In genomic region chr9:121217609-121218292, GRCh38 we compare ENCODE assay signal across 12 cellular contexts. TPM values are rescaled to one million over a fixed set of nuclear protein-coding genes. Genes with fewer than 3 reads are reported as not detected.
DNase-seq lines count a peak whose midpoint lies in the region; ATAC-seq and TF ChIP-seq lines count a peak whose summit lies in the region.
"Had no signal": no experiment of that assay in that cellular context is flagged by ENCODE, and none has a peak within 500 bp of the region (broad histone marks: within the 10 kb centered on the region; RNA-seq: fewer than 3 reads in every experiment).

No MANE protein-coding gene starts in this region.

- no peak for TF ChIP-seq CTCF in HFFc6 (IDR thresholded peaks at IDR 0.05)
- no peak for TF ChIP-seq CTCF in osteoblast (IDR thresholded peaks at IDR 0.05; ENCODE audit: extremely low read depth, low read depth, low read length)

- peak overlapping the region; percentile 16 for H3K27ac ChIP-seq in osteoblast (ENCODE audit: low read depth, low read length)
- H3K27ac ChIP-seq: A549, cardiac muscle cell, heart left ventricle had no signal

- H3K4me1 ChIP-seq in osteoblast (ENCODE audit: insufficient read depth, low read length): peaks cover 8% of the 10 kb centered on the region
- H3K4me1 ChIP-seq: A549 had no signal

- peak overlapping the region; percentile 14; the same call in 1 of the 2 replicates for H3K27ac Mint-ChIP-seq in HFFc6
- H3K27ac Mint-ChIP-seq: naive B cell had no signal

- H3K4me3 ChIP-seq in osteoblast (ENCODE audit: insufficient read depth, low read length): no peak overlapping the region
- H3K4me3 ChIP-seq: A549, cardiac muscle cell, heart left ventricle had no signal

- H3K4me3 Mint-ChIP-seq in HFFc6: no peak overlapping the region
- H3K4me3 Mint-ChIP-seq: naive B cell had no signal

- no peaks in the 10 kb centered on the region for H3K79me2 ChIP-seq in osteoblast (ENCODE audit: insufficient read depth, low read length)

- H2AFZ ChIP-seq in osteoblast (ENCODE audit: low read length): no peak overlapping the region

- intact Hi-C loops in cardiac septum (cut with DNase I): no loop called here

- H3K27me3 ChIP-seq in osteoblast (ENCODE audit: insufficient read depth, low read length): no peaks in the 10 kb centered on the region
- H3K27me3 ChIP-seq: cardiac muscle cell, heart left ventricle had no signal

- ATAC-seq in activated CD4-positive, CD25-positive, alpha-beta regulatory T cell treated with anti-CD3 and anti-CD28 coated beads, Interleukin-2, amount 50 U/mL, for 24 hours: peak; percentile 68 to 79
- peak; percentile 75 for ATAC-seq in HG03571 (IDR thresholded peaks at IDR 0.05; ENCODE audit: unreplicated experiment)
- ATAC-seq: A549, heart left ventricle had no signal

- no peaks in the 10 kb centered on the region for H3K9me3 ChIP-seq in osteoblast (ENCODE audit: low read depth, low read length)
- H3K9me3 ChIP-seq: A549, heart left ventricle had no signal

- no peak for DNase-seq in activated CD4-positive, CD25-positive, alpha-beta regulatory T cell (lab: John Stamatoyannopoulos, UW)
- DNase-seq in HFFc6 (peak; percentile 33), osteoblast (ENCODE audit: insufficient read length, low spot score, missing footprints) (no peak), hypothalamus (lab: John Stamatoyannopoulos, UW) (no peak), NCI-H1092 (lab: John Stamatoyannopoulos, UW) (no peak), cardiac septum (ENCODE audit: low spot score) (no peak)
- DNase-seq: heart left ventricle, naive B cell had no signal

- no peak overlapping the region for H3K4me2 ChIP-seq in osteoblast (ENCODE audit: insufficient read depth, low read length)
- H3K4me2 ChIP-seq: A549 had no signal

- H3K36me3 ChIP-seq in osteoblast (ENCODE audit: insufficient read depth, low read length): no peaks in the 10 kb centered on the region
- H3K36me3 ChIP-seq: cardiac muscle cell, heart left ventricle had no signal

- H3K27me3 Mint-ChIP-seq in HFFc6 (ENCODE audit: insufficient read depth): no peaks in the 10 kb centered on the region; the same call in 1 of the 2 replicates
- H3K27me3 Mint-ChIP-seq: naive B cell had no signal

- H3K4me1 Mint-ChIP-seq in HFFc6 (ENCODE audit: low read depth): peaks cover 36% of the 10 kb centered on the region

- no peaks in the 10 kb centered on the region for H3K36me3 Mint-ChIP-seq in HFFc6 (ENCODE audit: low read depth)

- no peaks in the 10 kb centered on the region for H3K9me3 Mint-ChIP-seq in HFFc6
- H3K9me3 Mint-ChIP-seq: naive B cell had no signal

- H4K20me1 ChIP-seq in osteoblast (ENCODE audit: insufficient read depth, low read length): no peaks in the 10 kb centered on the region

RNA-seq across cellular contexts. Expression of gene RAB14, which starts 16.1 kb away (rescaled TPM):
- total RNA-seq in HFFc6 (2021; fragmentation: NEBNext Ultra II Directional; extraction: Animal tissue kit (Norgen Biotek cat#: 25700)): 10 to 100 TPM; 80.3 to 91.4 (median 85.8) TPM
- 30.0 and 30.1 TPM in 2 replicates for total RNA-seq in osteoblast
- 49.9 TPM for total RNA-seq in cardiac septum

RNA-seq across cellular contexts. Expression of gene GSN, which starts 50.2 kb away (rescaled TPM):
- 100 to 1,000 TPM; 288 to 394 (median 318) TPM for total RNA-seq in HFFc6 (2021; fragmentation: NEBNext Ultra II Directional; extraction: Animal tissue kit (Norgen Biotek cat#: 25700))
- total RNA-seq in osteoblast (372 and 405 TPM in 2 replicates), cardiac septum (855 TPM)
